19 cellular contexts compared by ENCODE assay signal in genomic region chr12:119713551-119714031, GRCh38. TPM values are rescaled to one million over a fixed set of nuclear protein-coding genes. Genes with fewer than 3 reads are reported as not detected.
DNase-seq lines count a peak whose midpoint lies in the region; ATAC-seq and TF ChIP-seq lines count a peak whose summit lies in the region.
"Had no signal": no experiment of that assay in that cellular context is flagged by ENCODE, and none has a peak within 500 bp of the region (broad histone marks: within the 10 kb centered on the region; RNA-seq: fewer than 3 reads in every experiment).

No MANE protein-coding gene starts in this region.

- TF ChIP-seq CTCF in upper lobe of right lung (IDR thresholded peaks at IDR 0.05) (no peak), right atrium auricular region (IDR thresholded peaks at IDR 0.05) (no peak)

- H3K9me3 Mint-ChIP-seq in T-helper 2 cell treated with Interferon-gamma antibody and Interleukin-4, amounts not matched to agents 5 μg/mL and 100 μg/mL, for 36 hours: no peaks in the 10 kb centered on the region
- H3K9me3 Mint-ChIP-seq in activated CD4-positive, alpha-beta T cell treated with anti-CD3 and anti-CD28 coated beads for 36 hours (ENCODE audit: low read depth): peaks cover 4% of the 10 kb centered on the region
- H3K9me3 Mint-ChIP-seq: activated naive CD4-positive, alpha-beta T cell treated with anti-CD3 and anti-CD28 coated beads, Interleukin-2, amount 50 U/mL, for 24 hours; activated T-cell treated with anti-CD3 and anti-CD28 coated beads, Interleukin-2, amount 50 U/mL, for 4 hours; central memory CD8-positive, alpha-beta T cell had no signal

- H3K27me3 ChIP-seq in upper lobe of right lung (no peaks in the 10 kb centered on the region), right atrium auricular region (no peaks in the 10 kb centered on the region)
- H3K27me3 ChIP-seq: heart left ventricle, SJCRH30 had no signal

- H3K36me3 ChIP-seq in upper lobe of right lung (no peaks in the 10 kb centered on the region), right atrium auricular region (no peaks in the 10 kb centered on the region)

- CTCF ChIA-PET in activated CD4-positive, alpha-beta T cell treated with anti-CD3 and anti-CD28 coated beads for 36 hours (lab: Charles Lee): no interaction called here

- H3K27ac ChIP-seq in upper lobe of right lung (peak overlapping the region; percentile 11), right atrium auricular region (no peak overlapping the region)
- H3K27ac ChIP-seq: epithelial cell of prostate, heart left ventricle, SJCRH30 had no signal

- no peak overlapping the region for H3K4me3 ChIP-seq in upper lobe of right lung
- H3K4me3 ChIP-seq in right atrium auricular region: no peak overlapping the region
- H3K4me3 ChIP-seq: heart left ventricle, mucosa of descending colon, SJCRH30 had no signal

- H3K27ac Mint-ChIP-seq in T-helper 2 cell treated with Interferon-gamma antibody and Interleukin-4, amounts not matched to agents 5 μg/mL and 100 μg/mL, for 36 hours: no peak overlapping the region
- H3K27ac Mint-ChIP-seq in activated CD4-positive, alpha-beta T cell treated with anti-CD3 and anti-CD28 coated beads for 36 hours: no peak overlapping the region
- H3K27ac Mint-ChIP-seq: activated naive CD4-positive, alpha-beta T cell treated with anti-CD3 and anti-CD28 coated beads, Interleukin-2, amount 50 U/mL, for 24 hours; CD4-positive, alpha-beta T cell had no signal

- no peak overlapping the region for H3K4me3 Mint-ChIP-seq in T-helper 2 cell treated with Interferon-gamma antibody and Interleukin-4, amounts not matched to agents 5 μg/mL and 100 μg/mL, for 36 hours
- no peak overlapping the region for H3K4me3 Mint-ChIP-seq in activated CD4-positive, alpha-beta T cell treated with anti-CD3 and anti-CD28 coated beads for 36 hours
- H3K4me3 Mint-ChIP-seq: activated naive CD4-positive, alpha-beta T cell treated with anti-CD3 and anti-CD28 coated beads, Interleukin-2, amount 50 U/mL, for 24 hours; activated T-cell treated with anti-CD3 and anti-CD28 coated beads, Interleukin-2, amount 50 U/mL, for 4 hours; CD4-positive, alpha-beta T cell; central memory CD8-positive, alpha-beta T cell had no signal

- peaks cover 69% of the 10 kb centered on the region for H3K36me3 Mint-ChIP-seq in T-helper 2 cell treated with Interferon-gamma antibody and Interleukin-4, amounts not matched to agents 5 μg/mL and 100 μg/mL, for 36 hours (ENCODE audit: low read depth)
- peaks cover 61% of the 10 kb centered on the region for H3K36me3 Mint-ChIP-seq in activated CD4-positive, alpha-beta T cell treated with anti-CD3 and anti-CD28 coated beads for 36 hours (ENCODE audit: low read depth)

- POLR2A ChIA-PET in activated CD4-positive, alpha-beta T cell treated with anti-CD3 and anti-CD28 coated beads for 36 hours (lab: Charles Lee): no interaction called here

- H3K27me3 Mint-ChIP-seq in T-helper 2 cell treated with Interferon-gamma antibody and Interleukin-4, amounts not matched to agents 5 μg/mL and 100 μg/mL, for 36 hours (ENCODE audit: low read depth): no peaks in the 10 kb centered on the region
- H3K27me3 Mint-ChIP-seq in activated CD4-positive, alpha-beta T cell treated with anti-CD3 and anti-CD28 coated beads for 36 hours: no peaks in the 10 kb centered on the region
- H3K27me3 Mint-ChIP-seq: activated naive CD4-positive, alpha-beta T cell treated with anti-CD3 and anti-CD28 coated beads, Interleukin-2, amount 50 U/mL, for 24 hours; CD4-positive, alpha-beta T cell; central memory CD8-positive, alpha-beta T cell had no signal

- intact Hi-C loops in upper lobe of right lung (cut with DNase I): no loop called here
- intact Hi-C loops in activated CD4-positive, alpha-beta T cell treated with anti-CD3 and anti-CD28 coated beads for 36 hours (cut with DNase I, micrococcal nuclease): no loop called here

- peak; percentile 68 for ATAC-seq in upper lobe of right lung
- no peak for ATAC-seq in activated CD4-positive, alpha-beta T cell treated with anti-CD3 and anti-CD28 coated beads for 36 hours
- ATAC-seq: activated T-cell treated with anti-CD3 and anti-CD28 coated beads, Interleukin-2, amount 50 U/mL, for 4 hours; heart left ventricle; mucosa of descending colon had no signal

- H3K9me3 ChIP-seq in upper lobe of right lung: no peaks in the 10 kb centered on the region
- peaks cover 0 to 6% of the 10 kb centered on the region in 2 donors for H3K9me3 ChIP-seq in right atrium auricular region
- H3K9me3 ChIP-seq: mucosa of descending colon, SJCRH30 had no signal

- no peaks in the 10 kb centered on the region for H3K4me1 Mint-ChIP-seq in T-helper 2 cell treated with Interferon-gamma antibody and Interleukin-4, amounts not matched to agents 5 μg/mL and 100 μg/mL, for 36 hours (ENCODE audit: low read depth)
- H3K4me1 Mint-ChIP-seq in activated CD4-positive, alpha-beta T cell treated with anti-CD3 and anti-CD28 coated beads for 36 hours: peaks cover 10% of the 10 kb centered on the region
- H3K4me1 Mint-ChIP-seq: activated naive CD4-positive, alpha-beta T cell treated with anti-CD3 and anti-CD28 coated beads, Interleukin-2, amount 50 U/mL, for 24 hours; central memory CD8-positive, alpha-beta T cell had no signal

- H3K4me1 ChIP-seq in upper lobe of right lung (peaks cover 24% of the 10 kb centered on the region), right atrium auricular region (peaks cover 0 to 8% of the 10 kb centered on the region in 2 donors)

- peak; percentile 84 for DNase-seq in NCI-H128 (lab: John Stamatoyannopoulos, UW; ENCODE audit: unreplicated experiment)
- peak; percentile 93 for DNase-seq in NCI-H510A (lab: John Stamatoyannopoulos, UW)
- peak; percentile 33 for DNase-seq in kidney tubule cell (ENCODE audit: low spot score)
- peak; percentile 78 for DNase-seq in upper lobe of right lung
- no peak for DNase-seq in T-helper 2 cell treated with Interferon-gamma antibody and Interleukin-4, amounts not matched to agents 5 μg/mL and 100 μg/mL, for 36 hours (ENCODE audit: low spot score)
- DNase-seq in right atrium auricular region (ENCODE audit: low spot score): no peak
- DNase-seq in activated CD4-positive, alpha-beta T cell treated with anti-CD3 and anti-CD28 coated beads for 36 hours: no peak
- DNase-seq: activated T-cell treated with anti-CD3 and anti-CD28 coated beads, Interleukin-2, amount 50 U/mL, for 4 hours; CD4-positive, alpha-beta T cell; DND-41; heart left ventricle; mucosa of descending colon; NCI-H2171; NK-92 treated with Interleukin-12 subunit alpha and Interleukin-12 subunit beta, amount 100 ng/mL, for 24 hours; SJCRH30; T-helper 1 cell had no signal

RNA-seq across cellular contexts. Expression of gene PRKAB1, which starts 45.7 kb away (rescaled TPM):
- total RNA-seq in upper lobe of right lung (54.7 TPM), right atrium auricular region (10 to 100 TPM in 1 of 2 donors, 1 to 10 TPM in 1; 9.3 to 10.9 TPM)
- total RNA-seq in activated CD4-positive, alpha-beta T cell treated with anti-CD3 and anti-CD28 coated beads for 36 hours: 10 to 100 TPM; 18.0 to 21.7 TPM

Comparison
In these comparisons a context has a peak if more than half of its experiments do, and no peak if none do; other contexts are left out.
1. DNase-seq: peak in NCI-H128 (single experiment), NCI-H510A (single experiment), kidney tubule cell (single experiment) and upper lobe of right lung (single experiment); none in T-helper 2 cell treated with Interferon-gamma antibody and Interleukin-4, amounts not matched to agents 5 μg/mL and 100 μg/mL, for 36 hours (single experiment), right atrium auricular region (single experiment) and activated CD4-positive, alpha-beta T cell treated with anti-CD3 and anti-CD28 coated beads for 36 hours (single experiment).